10 cellular contexts compared by ENCODE assay signal in the genomic region with DNA sequence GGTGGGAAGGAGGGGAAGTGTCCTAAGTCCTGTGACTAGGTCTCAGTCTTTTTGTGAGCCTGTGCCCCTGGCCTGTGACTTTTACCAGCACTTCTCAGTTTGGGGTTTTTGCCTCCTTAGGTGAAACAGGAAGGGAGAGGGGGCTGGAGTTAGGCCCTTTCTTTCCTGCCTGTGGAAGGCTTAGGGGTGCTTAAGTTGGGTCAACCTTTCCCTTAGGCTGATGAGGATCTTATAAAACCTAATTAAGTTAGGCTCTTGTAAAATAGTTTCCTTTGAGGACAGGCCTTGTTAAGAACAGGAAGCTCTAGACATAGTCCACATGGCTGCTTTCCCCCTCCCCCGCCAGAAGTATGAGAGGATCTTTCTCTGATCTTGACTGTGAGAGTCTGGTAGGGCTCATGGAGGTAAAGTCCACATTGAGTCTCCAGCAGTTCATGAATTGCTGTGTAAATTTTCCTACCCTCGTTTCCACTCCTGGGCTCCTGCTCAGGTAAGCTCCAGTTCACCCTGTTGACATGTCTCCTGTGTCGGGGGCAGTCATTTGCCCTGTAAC. TPM values are rescaled to one million over a fixed set of nuclear protein-coding genes. Genes with fewer than 3 reads are reported as not detected.
DNase-seq lines count a peak whose midpoint lies in the region; ATAC-seq, FAIRE-seq and TF ChIP-seq lines count a peak whose summit lies in the region.
"Had no signal": no experiment of that assay in that cellular context is flagged by ENCODE, and none has a peak within 500 bp of the region (broad histone marks: within the 10 kb centered on the region; RNA-seq: fewer than 3 reads in every experiment).

No MANE protein-coding gene starts in this region.

- CTCF ChIA-PET in K562 (lab: Yijun Ruan, JAX; ENCODE audit: low intra/inter-chr PET ratio), result no interaction called here

- H4K20me1 ChIP-seq in K562 (replicated peaks; ENCODE audit: control insufficient read depth, insufficient read depth, low read length), result no peaks in the 10 kb centered on the region

- ATAC-seq in K562 (peak; percentile 83), HG02852 (IDR thresholded peaks at IDR 0.05; ENCODE audit: unreplicated experiment) (no peak), HG03280 (IDR thresholded peaks at IDR 0.05; ENCODE audit: unreplicated experiment) (no peak), GM19324 (IDR thresholded peaks at IDR 0.05; ENCODE audit: low FRiP score, unreplicated experiment) (no peak)

- H3K4me3 ChIP-seq in H7 (ENCODE audit: insufficient read depth, low read depth, low read length) (no peak overlapping the region), K562 (no peak overlapping the region), small intestine (ENCODE audit: low read depth in 1 of 2, low read length in 2 of 2) (no peak overlapping the region)
- H3K4me3 ChIP-seq: heart right ventricle had no signal

- H3K4me1 ChIP-seq in K562 (replicated peaks in 1 of 2; ENCODE audit: control insufficient read depth in 2 of 2, insufficient read depth in 2 of 2, low read length in 2 of 2) (peaks cover 14 to 22% of the 10 kb centered on the region in 2 experiments), small intestine (ENCODE audit: control insufficient read depth in 2 of 2, insufficient read depth in 1 of 2, low read depth in 1 of 2, low read length in 1 of 2) (peaks cover 12% of the 10 kb centered on the region in 2 donors)

- no peak overlapping the region for H3K4me2 ChIP-seq in K562 (ENCODE audit: insufficient read depth, low read length)

- H3K27ac ChIP-seq in K562 (ENCODE audit: extremely low read depth, low read depth, low read length) (peak overlapping the region; percentile 53; the same call in 2 of the 3 replicates), small intestine (ENCODE audit: low read depth in 1 of 2, low read length in 1 of 2) (peak overlapping the region; percentile 43 to 75)

- in situ Hi-C loops in K562 (cut with MboI), result no loop called here

- peak overlapping the region in 1 of 2 experiments; percentile 21; a peak in 2 of 4 replicates for H3K9ac ChIP-seq in K562 (ENCODE audit: insufficient read depth in 1 of 2, low read depth in 2 of 2, low read length in 2 of 2)

- no peaks in the 10 kb centered on the region for H3K9me1 ChIP-seq in K562 (ENCODE audit: control insufficient read depth, insufficient read depth, low read length)

- TF ChIP-seq RAD21 in K562 (CRISPR knock-in tag; conservative IDR thresholded peaks at IDR 0.05 in 1 of 2, IDR thresholded peaks at IDR 0.05 in 1 of 2), result no peak

- intact Hi-C loops in K562 (cut with micrococcal nuclease), result no loop called here

- WGBS in K562 (ENCODE audit: insufficient coverage, low coverage, missing lambda C conversion rate), result 56% methylated on average over 3 of the region's 3 CpGs
- WGBS in small intestine, 3 donors, result 23 to 38% (median 28%) methylated on average over 3 of the region's 3 CpGs

- TF ChIP-seq CTCF in K562 (IDR thresholded peaks at IDR 0.05 in 2 of 3, conservative IDR thresholded peaks at IDR 0.05 in 1 of 3; ENCODE audit: insufficient read depth in 2 of 3, low read depth in 1 of 3, low read length in 3 of 3), result no peak

- POLR2A ChIA-PET in K562 (lab: Yijun Ruan, JAX), result interaction anchor here (0.7 to 1.6 kb wide), 2 partner anchors 9 to 300 kb away, joined by 4 to 5 read pairs; no protein-coding TSS in a partner anchor

- peak; percentile 26; the same call in 1 of the 2 replicates for TF ChIP-seq POLR2A in Raji (IDR thresholded peaks at IDR 0.05; ENCODE audit: insufficient read depth, low read depth, low read length)
- no peak for TF ChIP-seq POLR2A in K562 (conservative IDR thresholded peaks at IDR 0.05)

- no peak for TF ChIP-seq EP300 in K562 (IDR thresholded peaks at IDR 0.05; ENCODE audit: low read length)

- H3K36me3 ChIP-seq in H7 (replicated peaks; ENCODE audit: control insufficient read depth, insufficient read depth, low read length) (no peaks in the 10 kb centered on the region), K562 (ENCODE audit: control insufficient read depth, insufficient read depth, low read length) (no peaks in the 10 kb centered on the region), small intestine (ENCODE audit: control insufficient read depth in 2 of 2, insufficient read depth in 2 of 2, low read length in 2 of 2) (no peaks in the 10 kb centered on the region)

- BruUV-seq in K562 (replicated peaks; lab: Mats Ljungman, UMichigan), result no TSS peak

- peak overlapping the region; percentile 84 for H2AFZ ChIP-seq in K562 (ENCODE audit: low read depth, low read length)

- no peaks in the 10 kb centered on the region for H3K9me3 ChIP-seq in K562 (replicated peaks; ENCODE audit: control insufficient read depth, insufficient read depth, low read depth, low read length)
- no peaks in the 10 kb centered on the region for H3K9me3 ChIP-seq in small intestine (ENCODE audit: control insufficient read depth, low read depth)
- H3K9me3 ChIP-seq: heart right ventricle had no signal

- H3K79me2 ChIP-seq in K562 (ENCODE audit: control insufficient read depth, insufficient read depth, low read length), result no peaks in the 10 kb centered on the region

- peak; percentile 84 for FAIRE-seq in K562 (lab: Jason Lieb, UNC)
- no peak for FAIRE-seq in small intestine (lab: Jason Lieb, UNC)
- FAIRE-seq: TTC549 had no signal

- DNase-seq in H7 (peak; percentile 34), K562 (ENCODE audit: extremely low read depth in 1 of 4, low spot score in 3 of 4) (peak in 2 of 4 experiments; percentile 31 to 56), small intestine (peak; percentile 88), NCI-H1105 treated with DMSO at 0.1 percent for 48 hours (lab: John Stamatoyannopoulos, UW) (no peak)
- DNase-seq: heart right ventricle had no signal

- H3K27me3 ChIP-seq in H7 (ENCODE audit: control insufficient read depth, insufficient read depth, low read length), result no peaks in the 10 kb centered on the region
- no peaks in the 10 kb centered on the region for H3K27me3 ChIP-seq in K562 (ENCODE audit: control insufficient read depth in 2 of 2, insufficient read depth in 2 of 2, low read length in 2 of 2)
- H3K27me3 ChIP-seq in small intestine (ENCODE audit: control insufficient read depth in 2 of 2, insufficient read depth in 2 of 2, low read length in 2 of 2), result no peaks in the 10 kb centered on the region
- H3K27me3 ChIP-seq: heart right ventricle had no signal

RNA-seq across cellular contexts. Expression of gene DNASE1, which starts 17.0 kb away (rescaled TPM):
- total RNA-seq in H7 (2014; rRNA removed; shearing (Covaris generic)), result 13.8 and 23.7 TPM in 2 replicates
- 38.8 and 64.6 TPM in 2 replicates for total RNA-seq in K562 (2011; cell fraction: chromatin; rRNA removed; ENCODE audit: low replicate concordance)
- 36.6 and 45.7 TPM in 2 replicates for total RNA-seq in K562 (2011; cell fraction: nucleolus; rRNA removed)
- 34.1 and 38.1 TPM in 2 replicates for total RNA-seq in K562 (2011; cell fraction: nucleoplasm; rRNA removed)
- total RNA-seq in K562 (2014; rRNA removed) (5.9 and 7.2 TPM in 2 replicates), K562 (2014; rRNA removed; fragmentation: Illumina TruSeq; extraction: Trizol) (3.3 and 3.8 TPM in 2 replicates), K562 (2015; rRNA removed; fragmentation: Illumina TruSeq; extraction: Trizol) (5.6 and 5.9 TPM in 2 replicates), K562 (2021) (5.5 and 7.0 TPM in 2 replicates)
- polyA plus RNA-seq in K562 (2011; rRNA removed) (10.1 and 10.3 TPM in 2 replicates), K562 (2014; fragmentation: Illumina TruSeq; extraction: Trizol) (6.8 and 7.6 TPM in 2 replicates), K562 (2014; fragmentation: Nextera tagmentation; extraction: Ambion mirVana) (under 1 TPM; 0.53 to 0.84 TPM), K562 (2014; rRNA removed) (7.2 and 9.4 TPM in 2 replicates), small intestine (100 to 1,000 TPM in 2 of 3 donors, 10 to 100 TPM in 1; 75.4 to 290 (median 249) TPM)
- polyA plus RNA-seq in K562 (2011; cell fraction: cytosol; rRNA removed), result 12.0 and 18.4 TPM in 2 replicates
- polyA plus RNA-seq in K562 (2011; cell fraction: nucleus; rRNA removed), result 18.7 and 38.3 TPM in 2 replicates
- polyA plus RNA-seq in K562 (2012), result 11.9 and 26.5 TPM in 2 replicates
- 13.1 and 18.6 TPM in 2 replicates for polyA minus RNA-seq in K562 (2011; rRNA and poly(A)+ RNA removed)
- polyA minus RNA-seq in K562 (2011; cell fraction: cytosol; rRNA and poly(A)+ RNA removed), result 7.3 and 9.2 TPM in 2 replicates
- 12.4 and 12.6 TPM in 2 replicates for polyA minus RNA-seq in K562 (2011; cell fraction: nucleus; rRNA and poly(A)+ RNA removed)

RNA-seq across cellular contexts. Expression of gene SLX4, which starts 26.0 kb away (rescaled TPM):
- total RNA-seq in H7 (2014; rRNA removed; shearing (Covaris generic)), result 8.4 and 11.3 TPM in 2 replicates
- 42.3 and 52.6 TPM in 2 replicates for total RNA-seq in K562 (2011; cell fraction: chromatin; rRNA removed; ENCODE audit: low replicate concordance)
- 26.5 and 28.5 TPM in 2 replicates for total RNA-seq in K562 (2011; cell fraction: nucleolus; rRNA removed)
- total RNA-seq in K562 (2011; cell fraction: nucleoplasm; rRNA removed), result 31.7 and 33.4 TPM in 2 replicates
- total RNA-seq in K562 (2014; rRNA removed) (3.8 and 4.1 TPM in 2 replicates), K562 (2014; rRNA removed; fragmentation: Illumina TruSeq; extraction: Trizol) (3.2 and 3.5 TPM in 2 replicates), K562 (2015; rRNA removed; fragmentation: Illumina TruSeq; extraction: Trizol) (3.7 and 4.2 TPM in 2 replicates), K562 (2021) (6.7 and 7.9 TPM in 2 replicates)
- polyA plus RNA-seq in K562 (2011; rRNA removed) (2.7 and 3.0 TPM in 2 replicates), K562 (2014; fragmentation: Illumina TruSeq; extraction: Trizol) (4.8 and 6.1 TPM in 2 replicates), K562 (2014; fragmentation: Nextera tagmentation; extraction: Ambion mirVana) (under 1 TPM; 0.29 to 0.45 TPM), K562 (2014; rRNA removed) (4.0 and 4.3 TPM in 2 replicates), small intestine (1 to 10 TPM; 1.1 to 3.0 (median 2.5) TPM)
- 1.8 and 2.5 TPM in 2 replicates for polyA plus RNA-seq in K562 (2011; cell fraction: cytosol; rRNA removed)
- 7.4 and 14.9 TPM in 2 replicates for polyA plus RNA-seq in K562 (2011; cell fraction: nucleus; rRNA removed)
- polyA plus RNA-seq in K562 (2012), result 3.5 and 3.9 TPM in 2 replicates
- polyA minus RNA-seq in K562 (2011; rRNA and poly(A)+ RNA removed), result 6.1 and 6.6 TPM in 2 replicates
- polyA minus RNA-seq in K562 (2011; cell fraction: cytosol; rRNA and poly(A)+ RNA removed), result 3.5 and 4.3 TPM in 2 replicates
- polyA minus RNA-seq in K562 (2011; cell fraction: nucleus; rRNA and poly(A)+ RNA removed), result 5.8 and 8.0 TPM in 2 replicates
